8 cellular contexts compared by ENCODE assay signal in genomic region chr6:108294297-108294786, GRCh38. TPM values are rescaled to one million over a fixed set of nuclear protein-coding genes. Genes with fewer than 3 reads are reported as not detected.
A peak's percentile ranks its signal among the peaks of the same experiment; 100 is the strongest.
DNase-seq lines count a peak whose midpoint lies in the region; ATAC-seq and TF ChIP-seq lines count a peak whose summit lies in the region.

No MANE protein-coding gene starts in this region.

- TF ChIP-seq CTCF in BJ (IDR thresholded peaks at IDR 0.05; ENCODE audit: insufficient read depth, low read depth, low read length): no peak

- TF ChIP-seq POLR2A in erythroblast (IDR thresholded peaks at IDR 0.05; ENCODE audit: low read length): no peak

- WGBS in ectodermal cell, 2 experiments: 37 to 38% methylated on average over 21 to 22 of the region's 22 CpGs

- H3K4me1 Mint-ChIP-seq in natural killer cell treated with Interleukin-12 subunit alpha and Interleukin-12 subunit beta and Interleukin-15 and Interleukin-18, amount 100 ng/mL, for 72 hours (ENCODE audit: low read depth in 2 of 2): peaks cover 10 to 15% of the 10 kb centered on the region in 2 donors

- H3K27me3 ChIP-seq in BJ (ENCODE audit: control insufficient read depth, insufficient read depth, low read length) (no peaks in the 10 kb centered on the region), ectodermal cell (ENCODE audit: control insufficient read depth, insufficient read depth, low read length, poor library complexity, severe bottlenecking) (no peaks in the 10 kb centered on the region)

- no peaks in the 10 kb centered on the region for H3K27me3 Mint-ChIP-seq in natural killer cell treated with Interleukin-12 subunit alpha and Interleukin-12 subunit beta and Interleukin-15 and Interleukin-18, amount 100 ng/mL, for 72 hours

- peak overlapping the region; percentile 90 for H3K4me3 Mint-ChIP-seq in natural killer cell treated with Interleukin-12 subunit alpha and Interleukin-12 subunit beta and Interleukin-15 and Interleukin-18, amount 100 ng/mL, for 72 hours

- H3K9me3 ChIP-seq in KOPT-K1 (ENCODE audit: insufficient read depth, low read length, poor library complexity, severe bottlenecking) (no peaks in the 10 kb centered on the region), ectodermal cell (ENCODE audit: control insufficient read depth, low read length) (no peaks in the 10 kb centered on the region)

- H3K27ac Mint-ChIP-seq in natural killer cell treated with Interleukin-12 subunit alpha and Interleukin-12 subunit beta and Interleukin-15 and Interleukin-18, amount 100 ng/mL, for 72 hours: peak overlapping the region; percentile 97 to 99

- peaks cover 6% of the 10 kb centered on the region for H3K36me3 Mint-ChIP-seq in natural killer cell treated with Interleukin-12 subunit alpha and Interleukin-12 subunit beta and Interleukin-15 and Interleukin-18, amount 100 ng/mL, for 72 hours

- H3K36me3 ChIP-seq in BJ (ENCODE audit: control insufficient read depth, insufficient read depth, low read length) (no peaks in the 10 kb centered on the region), KOPT-K1 (ENCODE audit: insufficient read depth, low read length) (no peaks in the 10 kb centered on the region), ectodermal cell (ENCODE audit: control insufficient read depth, insufficient read depth, low read length) (no peaks in the 10 kb centered on the region)

- DNase-seq in BJ (ENCODE audit: low read depth) (no peak), SKM-1 (lab: John Stamatoyannopoulos, UW; ENCODE audit: unreplicated experiment) (no peak), NCI-H2227 treated with DMSO at 0.1 percent for 48 hours (lab: John Stamatoyannopoulos, UW) (no peak), erythroblast (lab: John Stamatoyannopoulos, UW) (no peak)
- DNase-seq in natural killer cell treated with Interleukin-12 subunit alpha and Interleukin-12 subunit beta and Interleukin-15 and Interleukin-18, amount 100 ng/mL, for 72 hours (ENCODE audit: low spot score): no peak

- H3K9me3 Mint-ChIP-seq in natural killer cell treated with Interleukin-12 subunit alpha and Interleukin-12 subunit beta and Interleukin-15 and Interleukin-18, amount 100 ng/mL, for 72 hours: no peaks in the 10 kb centered on the region

- H3K27ac ChIP-seq in KOPT-K1 (ENCODE audit: low read depth, low read length, poor library complexity, severe bottlenecking) (peak overlapping the region; percentile 95), ectodermal cell (ENCODE audit: insufficient read depth, low read depth, low read length, poor library complexity, severe bottlenecking) (no peak overlapping the region)

- no peaks in the 10 kb centered on the region for H3K4me1 ChIP-seq in ectodermal cell (ENCODE audit: control insufficient read depth, insufficient read depth, low read length)

- ATAC-seq in GM21447 (IDR thresholded peaks at IDR 0.05; ENCODE audit: unreplicated experiment): peak; percentile 18
- peak; percentile 43 to 50 for ATAC-seq in natural killer cell treated with Interleukin-12 subunit alpha and Interleukin-12 subunit beta and Interleukin-15 and Interleukin-18, amount 100 ng/mL, for 72 hours

- H3K4me3 ChIP-seq in BJ (ENCODE audit: low read depth, low read length): peak overlapping the region; percentile 60
- peak overlapping the region; percentile 83 for H3K4me3 ChIP-seq in ectodermal cell (ENCODE audit: insufficient read depth, low read depth, low read length)

- POLR2A ChIA-PET in BJ (lab: Charles Lee): interaction anchor here (0.6 kb wide), 1 partner anchor 34 kb away, joined by 3 read pairs; the partner anchor contains the start of gene SNX3

- CTCF ChIA-PET in BJ (lab: Yijun Ruan, JAX): interaction anchor here (1.0 kb wide), 1 partner anchor 247 kb away, joined by 3 read pairs; no protein-coding TSS in a partner anchor

RNA-seq across cellular contexts. Expression of gene AFG1L, which starts 0.5 kb away (rescaled TPM):
- polyA plus RNA-seq in BJ (2011; rRNA removed): 1.7 and 2.6 TPM in 2 replicates
- 2.7 and 5.1 TPM in 2 replicates for polyA minus RNA-seq in BJ (2011; rRNA and poly(A)+ RNA removed)
- 4.8 TPM for polyA plus RNA-seq in ectodermal cell (2013, experiment 1 of 4)
- 4.6 TPM for polyA plus RNA-seq in ectodermal cell (2013, experiment 2 of 4)
- polyA plus RNA-seq in ectodermal cell (2013, experiment 3 of 4): 2.9 TPM
- 3.8 TPM for polyA plus RNA-seq in ectodermal cell (2013, experiment 4 of 4)
- 1 to 10 TPM; 4.6 to 5.0 TPM for total RNA-seq in natural killer cell treated with Interleukin-12 subunit alpha and Interleukin-12 subunit beta and Interleukin-15 and Interleukin-18, amount 100 ng/mL, for 72 hours

RNA-seq across cellular contexts. Expression of gene SNX3, which starts 33.5 kb away (rescaled TPM):
- polyA plus RNA-seq in BJ (2011; rRNA removed): 113 and 243 TPM in 2 replicates
- polyA minus RNA-seq in BJ (2011; rRNA and poly(A)+ RNA removed): 38.5 and 39.7 TPM in 2 replicates
- 96.0 TPM for polyA plus RNA-seq in ectodermal cell (2013, experiment 1 of 4)
- 95.9 TPM for polyA plus RNA-seq in ectodermal cell (2013, experiment 2 of 4)
- 94.9 TPM for polyA plus RNA-seq in ectodermal cell (2013, experiment 3 of 4)
- polyA plus RNA-seq in ectodermal cell (2013, experiment 4 of 4): 99.6 TPM
- 10 to 100 TPM; 40.8 to 76.6 TPM for total RNA-seq in natural killer cell treated with Interleukin-12 subunit alpha and Interleukin-12 subunit beta and Interleukin-15 and Interleukin-18, amount 100 ng/mL, for 72 hours
